8 cellular contexts compared by ENCODE assay signal in the genomic region with DNA sequence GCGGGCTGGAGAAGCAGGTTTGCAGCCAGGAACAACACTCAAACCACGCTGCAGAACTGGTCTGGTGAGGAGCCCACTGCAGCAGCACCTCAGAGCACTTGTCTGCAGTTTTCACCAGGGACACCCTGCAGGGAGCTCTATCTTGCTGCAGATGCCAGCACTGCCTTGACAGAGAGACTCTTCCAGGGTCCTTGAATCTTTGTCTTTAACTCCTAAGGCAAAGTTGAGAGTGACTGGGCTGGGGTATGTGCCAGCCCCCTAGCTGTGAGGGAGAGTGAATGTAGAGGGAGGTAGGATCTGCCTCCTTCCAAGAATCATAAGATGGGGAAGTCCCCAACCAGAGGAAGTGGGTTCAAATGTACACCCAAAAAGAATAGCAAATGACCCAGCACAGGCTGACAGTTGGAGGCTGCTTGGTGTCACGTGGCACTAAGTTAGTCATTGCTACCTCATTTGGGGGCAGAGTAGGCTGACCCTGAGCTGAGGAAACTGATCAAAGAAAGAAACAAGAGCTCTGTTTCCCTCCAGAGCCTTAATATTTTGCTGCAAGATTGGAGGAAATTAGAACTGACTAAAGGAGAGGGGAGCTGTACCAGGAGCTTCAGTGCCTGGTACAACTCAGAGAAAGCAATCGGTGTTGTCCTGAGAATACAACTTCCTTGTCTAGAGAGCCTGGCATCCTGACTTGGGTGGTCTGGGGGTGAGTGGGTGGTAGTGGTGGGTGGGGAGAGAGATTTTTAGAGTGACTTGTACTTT. TPM values are rescaled to one million over a fixed set of nuclear protein-coding genes. Genes with fewer than 3 reads are reported as not detected.
DNase-seq lines count a peak whose midpoint lies in the region; ATAC-seq and TF ChIP-seq lines count a peak whose summit lies in the region.

No MANE protein-coding gene starts in this region.

- TF ChIP-seq POLR2A in prostate gland (IDR thresholded peaks at IDR 0.05): no peak

- peaks cover 11% of the 10 kb centered on the region for H3K36me3 Mint-ChIP-seq in activated naive CD8-positive, alpha-beta T cell treated with anti-CD3 and anti-CD28 coated beads, Interleukin-2, amount 50 U/mL, for 24 hours (ENCODE audit: low read depth)

- intact Hi-C loops in prostate gland (cut with DNase I): no loop called here

- ATAC-seq in GM18907 (IDR thresholded peaks at IDR 0.05; ENCODE audit: unreplicated experiment) (peak; percentile 71), HG03097 (IDR thresholded peaks at IDR 0.05; ENCODE audit: low FRiP score, unreplicated experiment) (peak; percentile 70), SK-N-SH treated with all-trans-retinoic acid at 6 μM for 48 hours (peak; percentile 49)
- ATAC-seq in activated naive CD8-positive, alpha-beta T cell treated with anti-CD3 and anti-CD28 coated beads, Interleukin-2, amount 50 U/mL, for 24 hours: peak; percentile 82

- H2AFZ ChIP-seq in ACC112 (ENCODE audit: low read length, unreplicated experiment): peak overlapping the region; percentile 89

- H3K27me3 Mint-ChIP-seq in activated naive CD8-positive, alpha-beta T cell treated with anti-CD3 and anti-CD28 coated beads, Interleukin-2, amount 50 U/mL, for 24 hours: no peaks in the 10 kb centered on the region

- 18% methylated on average over 4 of the region's 4 CpGs for WGBS in prostate gland

- H3K4me1 ChIP-seq in ACC112 (ENCODE audit: control insufficient read depth, insufficient read depth, low read length, unreplicated experiment): peaks cover 30% of the 10 kb centered on the region
- no peaks in the 10 kb centered on the region for H3K4me1 ChIP-seq in prostate gland (replicated peaks)

- H3K27ac ChIP-seq in ACC112 (ENCODE audit: low read depth, low read length): peak overlapping the region; percentile 74
- H3K27ac ChIP-seq in prostate gland: no peak overlapping the region

- H3K4me3 Mint-ChIP-seq in activated naive CD8-positive, alpha-beta T cell treated with anti-CD3 and anti-CD28 coated beads, Interleukin-2, amount 50 U/mL, for 24 hours: peak overlapping the region; percentile 85

- H3K9me3 Mint-ChIP-seq in activated naive CD8-positive, alpha-beta T cell treated with anti-CD3 and anti-CD28 coated beads, Interleukin-2, amount 50 U/mL, for 24 hours: no peaks in the 10 kb centered on the region

- no peaks in the 10 kb centered on the region for H3K9me3 ChIP-seq in prostate gland

- no peaks in the 10 kb centered on the region for H3K27me3 ChIP-seq in ACC112 (ENCODE audit: insufficient read depth, low read length)
- no peaks in the 10 kb centered on the region for H3K27me3 ChIP-seq in prostate gland (replicated peaks; ENCODE audit: insufficient read depth)

- H3K79me2 ChIP-seq in ACC112 (ENCODE audit: control insufficient read depth, insufficient read depth, low read length, unreplicated experiment): no peaks in the 10 kb centered on the region

- peak in 1 of 4 experiments; percentile 8 for TF ChIP-seq CTCF in prostate gland (IDR thresholded peaks at IDR 0.05)

- H3K36me3 ChIP-seq in ACC112 (ENCODE audit: insufficient read depth, low read length): no peaks in the 10 kb centered on the region
- no peaks in the 10 kb centered on the region for H3K36me3 ChIP-seq in prostate gland

- peaks cover 65% of the 10 kb centered on the region for H3K4me1 Mint-ChIP-seq in activated naive CD8-positive, alpha-beta T cell treated with anti-CD3 and anti-CD28 coated beads, Interleukin-2, amount 50 U/mL, for 24 hours

- peak overlapping the region; percentile 99 for H3K27ac Mint-ChIP-seq in activated naive CD8-positive, alpha-beta T cell treated with anti-CD3 and anti-CD28 coated beads, Interleukin-2, amount 50 U/mL, for 24 hours

- DNase-seq in activated naive CD8-positive, alpha-beta T cell treated with anti-CD3 and anti-CD28 coated beads, Interleukin-2, amount 50 U/mL, for 24 hours: peak; percentile 52
- peak; percentile 62 for DNase-seq in prostate gland (ENCODE audit: low spot score)
- DNase-seq in NCI-H2171 (lab: John Stamatoyannopoulos, UW): no peak
- no peak for DNase-seq in retina

- H3K4me3 ChIP-seq in ACC112 (ENCODE audit: low read depth, low read length) (no peak overlapping the region), prostate gland (no peak overlapping the region)

TF ChIP-seq in SK-N-SH treated with all-trans-retinoic acid at 6 μM for 48 hours, 23 proteins besides CTCF, POLR2A, EP300 and RAD21:
- TF ChIP-seq ZC3H10 (CRISPR knock-in tag; IDR thresholded peaks at IDR 0.05): no peak
- TF ChIP-seq SNAI2 (CRISPR knock-in tag; IDR thresholded peaks at IDR 0.05): no peak
- TF ChIP-seq, protein P1, sequence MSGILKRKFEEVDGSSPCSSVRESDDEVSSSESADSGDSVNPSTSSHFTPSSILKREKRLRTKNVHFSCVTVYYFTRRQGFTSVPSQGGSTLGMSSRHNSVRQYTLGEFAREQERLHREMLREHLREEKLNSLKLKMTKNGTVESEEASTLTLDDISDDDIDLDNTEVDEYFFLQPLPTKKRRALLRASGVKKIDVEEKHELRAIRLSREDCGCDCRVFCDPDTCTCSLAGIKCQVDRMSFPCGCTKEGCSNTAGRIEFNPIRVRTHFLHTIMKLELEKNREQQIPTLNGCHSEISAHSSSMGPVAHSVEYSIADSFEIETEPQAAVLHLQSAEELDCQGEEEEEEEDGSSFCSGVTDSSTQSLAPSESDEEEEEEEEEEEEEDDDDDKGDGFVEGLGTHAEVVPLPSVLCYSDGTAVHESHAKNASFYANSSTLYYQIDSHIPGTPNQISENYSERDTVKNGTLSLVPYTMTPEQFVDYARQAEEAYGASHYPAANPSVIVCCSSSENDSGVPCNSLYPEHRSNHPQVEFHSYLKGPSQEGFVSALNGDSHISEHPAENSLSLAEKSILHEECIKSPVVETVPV (CRISPR knock-in tag; IDR thresholded peaks at IDR 0.05): no peak
- no peak for TF ChIP-seq GLIS3 (CRISPR knock-in tag; IDR thresholded peaks at IDR 0.05)
- no peak for TF ChIP-seq TCF4 (CRISPR knock-in tag; IDR thresholded peaks at IDR 0.05; ENCODE audit: borderline replicate concordance)

RNA-seq across cellular contexts. Expression of a gene that starts 28.2 kb away (rescaled TPM):
- 100 to 1,000 TPM; 107 to 206 TPM for total RNA-seq in prostate gland

Comparison
In these comparisons a context has a peak if more than half of its experiments do, and no peak if none do; other contexts are left out.
1. DNase-seq: peak in activated naive CD8-positive, alpha-beta T cell treated with anti-CD3 and anti-CD28 coated beads, Interleukin-2, amount 50 U/mL, for 24 hours (single experiment) and prostate gland (single experiment); none in NCI-H2171 (single experiment) and retina (single experiment).
2. Peak in every context shown above with its lines, with median percentiles within 50 percentile points of each other: ATAC-seq.